In the genomic region with DNA sequence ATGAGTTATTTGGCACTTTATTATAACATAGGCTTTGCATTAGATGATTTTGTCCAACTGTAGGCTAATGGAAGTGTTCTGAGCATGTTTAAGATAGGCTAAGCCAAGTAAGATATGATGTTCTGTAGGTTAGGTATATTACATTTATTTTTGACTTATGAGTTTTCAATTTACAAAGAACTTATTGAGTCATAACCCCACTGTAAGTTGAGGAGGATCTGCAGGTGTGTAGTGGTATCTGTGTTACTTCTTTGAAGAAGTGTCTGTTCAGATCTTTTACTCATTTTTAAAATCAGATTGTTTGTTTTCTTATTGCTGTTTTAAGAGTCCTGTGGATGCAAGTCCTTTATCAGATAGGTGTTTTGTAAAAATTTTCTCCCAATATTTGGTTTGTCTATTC, we compare ENCODE assay signal across 2 cellular contexts.
TF ChIP-seq lines count a peak whose summit lies in the region.

No MANE protein-coding gene starts in this region.

TF ChIP-seq in A549, 52 proteins besides CTCF, POLR2A, EP300 and RAD21 (continued from another document):
- TF ChIP-seq, protein P1, sequence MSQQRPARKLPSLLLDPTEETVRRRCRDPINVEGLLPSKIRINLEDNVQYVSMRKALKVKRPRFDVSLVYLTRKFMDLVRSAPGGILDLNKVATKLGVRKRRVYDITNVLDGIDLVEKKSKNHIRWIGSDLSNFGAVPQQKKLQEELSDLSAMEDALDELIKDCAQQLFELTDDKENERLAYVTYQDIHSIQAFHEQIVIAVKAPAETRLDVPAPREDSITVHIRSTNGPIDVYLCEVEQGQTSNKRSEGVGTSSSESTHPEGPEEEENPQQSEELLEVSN (IDR thresholded peaks at IDR 0.05; ENCODE audit: borderline replicate concordance, low read depth): no peak
- TF ChIP-seq ESRRA (IDR thresholded peaks at IDR 0.05; ENCODE audit: borderline replicate concordance, low read length) (no peak), BHLHE40 (IDR thresholded peaks at IDR 0.05; ENCODE audit: low read depth, low read length) (no peak), CBX8 (IDR thresholded peaks at IDR 0.05) (no peak), GATA3 (IDR thresholded peaks at IDR 0.05; ENCODE audit: borderline replicate concordance) (no peak), MAZ (IDR thresholded peaks at IDR 0.05; ENCODE audit: borderline replicate concordance, low read depth, low read length) (no peak), SREBF2 (IDR thresholded peaks at IDR 0.05) (no peak), NPAS2 (CRISPR knock-in tag; IDR thresholded peaks at IDR 0.05; ENCODE audit: borderline replicate concordance) (no peak)
- TF ChIP-seq, protein P2, sequence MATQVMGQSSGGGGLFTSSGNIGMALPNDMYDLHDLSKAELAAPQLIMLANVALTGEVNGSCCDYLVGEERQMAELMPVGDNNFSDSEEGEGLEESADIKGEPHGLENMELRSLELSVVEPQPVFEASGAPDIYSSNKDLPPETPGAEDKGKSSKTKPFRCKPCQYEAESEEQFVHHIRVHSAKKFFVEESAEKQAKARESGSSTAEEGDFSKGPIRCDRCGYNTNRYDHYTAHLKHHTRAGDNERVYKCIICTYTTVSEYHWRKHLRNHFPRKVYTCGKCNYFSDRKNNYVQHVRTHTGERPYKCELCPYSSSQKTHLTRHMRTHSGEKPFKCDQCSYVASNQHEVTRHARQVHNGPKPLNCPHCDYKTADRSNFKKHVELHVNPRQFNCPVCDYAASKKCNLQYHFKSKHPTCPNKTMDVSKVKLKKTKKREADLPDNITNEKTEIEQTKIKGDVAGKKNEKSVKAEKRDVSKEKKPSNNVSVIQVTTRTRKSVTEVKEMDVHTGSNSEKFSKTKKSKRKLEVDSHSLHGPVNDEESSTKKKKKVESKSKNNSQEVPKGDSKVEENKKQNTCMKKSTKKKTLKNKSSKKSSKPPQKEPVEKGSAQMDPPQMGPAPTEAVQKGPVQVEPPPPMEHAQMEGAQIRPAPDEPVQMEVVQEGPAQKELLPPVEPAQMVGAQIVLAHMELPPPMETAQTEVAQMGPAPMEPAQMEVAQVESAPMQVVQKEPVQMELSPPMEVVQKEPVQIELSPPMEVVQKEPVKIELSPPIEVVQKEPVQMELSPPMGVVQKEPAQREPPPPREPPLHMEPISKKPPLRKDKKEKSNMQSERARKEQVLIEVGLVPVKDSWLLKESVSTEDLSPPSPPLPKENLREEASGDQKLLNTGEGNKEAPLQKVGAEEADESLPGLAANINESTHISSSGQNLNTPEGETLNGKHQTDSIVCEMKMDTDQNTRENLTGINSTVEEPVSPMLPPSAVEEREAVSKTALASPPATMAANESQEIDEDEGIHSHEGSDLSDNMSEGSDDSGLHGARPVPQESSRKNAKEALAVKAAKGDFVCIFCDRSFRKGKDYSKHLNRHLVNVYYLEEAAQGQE (IDR thresholded peaks at IDR 0.05): no peak
- TF ChIP-seq, protein P3, sequence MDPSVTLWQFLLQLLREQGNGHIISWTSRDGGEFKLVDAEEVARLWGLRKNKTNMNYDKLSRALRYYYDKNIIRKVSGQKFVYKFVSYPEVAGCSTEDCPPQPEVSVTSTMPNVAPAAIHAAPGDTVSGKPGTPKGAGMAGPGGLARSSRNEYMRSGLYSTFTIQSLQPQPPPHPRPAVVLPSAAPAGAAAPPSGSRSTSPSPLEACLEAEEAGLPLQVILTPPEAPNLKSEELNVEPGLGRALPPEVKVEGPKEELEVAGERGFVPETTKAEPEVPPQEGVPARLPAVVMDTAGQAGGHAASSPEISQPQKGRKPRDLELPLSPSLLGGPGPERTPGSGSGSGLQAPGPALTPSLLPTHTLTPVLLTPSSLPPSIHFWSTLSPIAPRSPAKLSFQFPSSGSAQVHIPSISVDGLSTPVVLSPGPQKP (IDR thresholded peaks at IDR 0.05; ENCODE audit: low read depth, low read length): no peak

TF ChIP-seq in HCT116, 20 proteins besides CTCF, POLR2A, EP300 and RAD21 (continued from another document):
- TF ChIP-seq, protein P2 (IDR thresholded peaks at IDR 0.05; ENCODE audit: low read depth): no peak
- TF ChIP-seq EZH2phosphoT487 (IDR thresholded peaks at IDR 0.05; ENCODE audit: borderline replicate concordance) (no peak), SRF (IDR thresholded peaks at IDR 0.05; ENCODE audit: low read depth) (no peak), FOSL1 (IDR thresholded peaks at IDR 0.05; ENCODE audit: low read depth) (no peak), ELF1 (IDR thresholded peaks at IDR 0.05; ENCODE audit: borderline replicate concordance, low read depth) (no peak), POLR2AphosphoS5 (IDR thresholded peaks at IDR 0.05; ENCODE audit: low read depth, low read length) (no peak), CEBPB (IDR thresholded peaks at IDR 0.05; ENCODE audit: low read depth) (no peak), CBX3 (IDR thresholded peaks at IDR 0.05; ENCODE audit: low read depth) (no peak), TCF7L2 (IDR thresholded peaks at IDR 0.05; ENCODE audit: borderline replicate concordance, extremely low read depth, insufficient read depth, insufficient read length) (no peak), SIN3A (IDR thresholded peaks at IDR 0.05; ENCODE audit: low read depth) (no peak), JUND (IDR thresholded peaks at IDR 0.05) (no peak), EZH2 (IDR thresholded peaks at IDR 0.05) (no peak), YY1 (IDR thresholded peaks at IDR 0.05; ENCODE audit: extremely low read depth, insufficient replicate concordance, low read depth, low read length) (no peak)
- TF ChIP-seq, protein P4, sequence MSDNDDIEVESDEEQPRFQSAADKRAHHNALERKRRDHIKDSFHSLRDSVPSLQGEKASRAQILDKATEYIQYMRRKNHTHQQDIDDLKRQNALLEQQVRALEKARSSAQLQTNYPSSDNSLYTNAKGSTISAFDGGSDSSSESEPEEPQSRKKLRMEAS (IDR thresholded peaks at IDR 0.05): no peak
